13 cellular contexts compared by ENCODE assay signal in the genomic region with DNA sequence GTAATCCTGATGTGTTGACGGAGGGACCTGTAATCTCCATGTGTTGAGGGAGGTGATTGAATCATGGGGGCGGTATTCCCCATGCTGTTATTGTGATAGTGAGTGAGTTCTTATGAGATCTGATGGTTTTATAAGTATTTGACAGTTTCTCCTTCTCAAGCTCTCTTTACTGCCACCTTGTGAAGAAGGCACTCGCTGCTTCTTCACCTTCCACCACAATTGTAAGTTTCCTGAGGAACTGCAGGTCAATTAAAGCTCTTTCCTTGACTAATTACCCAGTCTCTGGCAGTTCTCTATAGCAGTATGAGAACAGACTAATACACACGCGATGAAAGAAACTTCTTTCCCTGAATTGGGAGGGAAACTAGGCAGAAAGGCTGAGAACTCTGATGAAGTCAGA.
A peak's percentile ranks its signal among the peaks of the same experiment; 100 is the strongest.
DNase-seq lines count a peak whose midpoint lies in the region; ATAC-seq and TF ChIP-seq lines count a peak whose summit lies in the region.
"Had no signal": no experiment of that assay in that cellular context is flagged by ENCODE, and none has a peak within 500 bp of the region (broad histone marks: within the 10 kb centered on the region; RNA-seq: fewer than 3 reads in every experiment).

No MANE protein-coding gene starts in this region.

- no peak overlapping the region for H3K9ac ChIP-seq in DND-41 (ENCODE audit: low read depth, low read length)

- peaks cover 2% of the 10 kb centered on the region for H3K27me3 Mint-ChIP-seq in glutamatergic neuron (ENCODE audit: unreplicated experiment)
- peaks cover 9% of the 10 kb centered on the region for H3K27me3 Mint-ChIP-seq in CD4-positive, alpha-beta T cell

- H3K9me3 Mint-ChIP-seq in glutamatergic neuron (ENCODE audit: unreplicated experiment) = no peaks in the 10 kb centered on the region
- no peaks in the 10 kb centered on the region for H3K9me3 Mint-ChIP-seq in CD4-positive, alpha-beta T cell
- H3K9me3 Mint-ChIP-seq: activated CD4-positive, alpha-beta T cell treated with anti-CD3 and anti-CD28 coated beads, Interleukin-2, amount 10 ng/mL, durations not matched to agents 7 days and 5 days had no signal

- H3K4me2 ChIP-seq in DND-41 (ENCODE audit: insufficient read depth, low read length) = no peak overlapping the region

- peaks cover 4% of the 10 kb centered on the region for H3K4me1 Mint-ChIP-seq in glutamatergic neuron (ENCODE audit: low read depth, unreplicated experiment)
- no peaks in the 10 kb centered on the region for H3K4me1 Mint-ChIP-seq in CD4-positive, alpha-beta T cell (ENCODE audit: low read depth)
- H3K4me1 Mint-ChIP-seq: activated CD4-positive, alpha-beta T cell treated with anti-CD3 and anti-CD28 coated beads, Interleukin-2, amount 10 ng/mL, durations not matched to agents 7 days and 5 days had no signal

- H3K27ac Mint-ChIP-seq in glutamatergic neuron (ENCODE audit: unreplicated experiment) = no peak overlapping the region
- H3K27ac Mint-ChIP-seq in CD4-positive, alpha-beta T cell = no peak overlapping the region
- H3K27ac Mint-ChIP-seq: activated naive CD8-positive, alpha-beta T cell had no signal

- no peaks in the 10 kb centered on the region for H3K36me3 Mint-ChIP-seq in glutamatergic neuron (ENCODE audit: unreplicated experiment)
- no peaks in the 10 kb centered on the region for H3K36me3 Mint-ChIP-seq in CD4-positive, alpha-beta T cell (ENCODE audit: low read depth)
- H3K36me3 Mint-ChIP-seq: activated naive CD8-positive, alpha-beta T cell had no signal

- no peak overlapping the region for H3K4me3 Mint-ChIP-seq in glutamatergic neuron (ENCODE audit: unreplicated experiment)
- H3K4me3 Mint-ChIP-seq in CD4-positive, alpha-beta T cell = no peak overlapping the region
- H3K4me3 Mint-ChIP-seq: activated CD4-positive, alpha-beta T cell treated with anti-CD3 and anti-CD28 coated beads, Interleukin-2, amount 10 ng/mL, durations not matched to agents 7 days and 5 days; activated naive CD8-positive, alpha-beta T cell had no signal

- ATAC-seq in DND-41 (ENCODE audit: insufficient read depth, low read depth) (no peak), mucosa of descending colon (peak; percentile 17), GM19395 (IDR thresholded peaks at IDR 0.05; ENCODE audit: unreplicated experiment) (no peak)
- ATAC-seq in CD4-positive, alpha-beta T cell (ENCODE audit: poor library complexity) = no peak

- CTCF ChIA-PET in CD4-positive, alpha-beta T cell (lab: Charles Lee) = no interaction called here

- H3K4me1 ChIP-seq in DND-41 (ENCODE audit: insufficient read depth, low read length) = no peaks in the 10 kb centered on the region
- peaks cover 9% of the 10 kb centered on the region for H3K4me1 ChIP-seq in mucosa of descending colon (ENCODE audit: low read depth)

- H3K4me3 ChIP-seq in DND-41 (ENCODE audit: low read depth in 1 of 2, low read length in 2 of 2) (no peak overlapping the region), astrocyte of the spinal cord (ENCODE audit: low read depth, low read length) (no peak overlapping the region), mucosa of descending colon (no peak overlapping the region)
- H3K4me3 ChIP-seq: skin epidermis had no signal

- DNase-seq in DND-41 (no peak), astrocyte of the spinal cord (ENCODE audit: low read depth, low spot score) (peak; percentile 19), mucosa of descending colon (peak in 1 of 3 donors; percentile 41), glutamatergic neuron (no peak)
- no peak for DNase-seq in stimulated activated CD4-positive, alpha-beta T cell treated with anti-CD3 and anti-CD28 coated beads, Interleukin-15, amount 100 ng/mL, for 24 hours
- no peak for DNase-seq in CD4-positive, alpha-beta T cell
- DNase-seq: activated CD4-positive, alpha-beta T cell treated with anti-CD3 and anti-CD28 coated beads, Interleukin-2, amount 10 ng/mL, durations not matched to agents 7 days and 5 days; SIG-M5; stimulated activated naive CD4-positive, alpha-beta T cell treated with Interleukin-2 at 50 U/mL for 16 hours had no signal

- POLR2A ChIA-PET in CD4-positive, alpha-beta T cell (lab: Charles Lee) = no interaction called here

- H4K20me1 ChIP-seq in DND-41 (ENCODE audit: insufficient read depth, low read length) = no peaks in the 10 kb centered on the region

- intact Hi-C loops in mucosa of descending colon (cut with DNase I, micrococcal nuclease) = no loop called here
- intact Hi-C loops in CD4-positive, alpha-beta T cell (cut with DNase I, micrococcal nuclease) = no loop called here

- no peaks in the 10 kb centered on the region for H3K79me2 ChIP-seq in DND-41 (ENCODE audit: insufficient read depth, low read length)

- in situ Hi-C loops in astrocyte of the spinal cord (cut with HindIII; ENCODE audit: low sequenced_read_pairs) = no loop called here

- H3K9me3 ChIP-seq in DND-41 (ENCODE audit: insufficient read depth, low read length, severe bottlenecking) (no peaks in the 10 kb centered on the region), mucosa of descending colon (no peaks in the 10 kb centered on the region)
- H3K9me3 ChIP-seq in CD4-positive, alpha-beta T cell (ENCODE audit: control insufficient read depth, low read length) = no peaks in the 10 kb centered on the region

- no peak overlapping the region for H2AFZ ChIP-seq in DND-41 (ENCODE audit: low read depth, low read length)

- no peak overlapping the region for H3K27ac ChIP-seq in DND-41 (ENCODE audit: low read length)
- H3K27ac ChIP-seq in CD4-positive, alpha-beta T cell (ENCODE audit: low read depth, low read length) = no peak overlapping the region
- H3K27ac ChIP-seq: skin epidermis had no signal

- TF ChIP-seq CTCF in DND-41 (IDR thresholded peaks at IDR 0.05; ENCODE audit: borderline replicate concordance, extremely low read depth, low read length, poor library complexity, severe bottlenecking) (peak; percentile 37), LNCAP (IDR thresholded peaks at IDR 0.05) (peak; percentile 47), astrocyte of the spinal cord (IDR thresholded peaks at IDR 0.05; ENCODE audit: low read depth, low read length) (peak; percentile 55), mucosa of descending colon (IDR thresholded peaks at IDR 0.05) (no peak), glutamatergic neuron (IDR thresholded peaks at IDR 0.05; ENCODE audit: partially characterized antibody, unreplicated experiment) (no peak)
- TF ChIP-seq CTCF in CD4-positive, alpha-beta T cell (IDR thresholded peaks at IDR 0.05) = no peak

- H3K36me3 ChIP-seq in DND-41 (ENCODE audit: insufficient read depth, low read length) (no peaks in the 10 kb centered on the region), mucosa of descending colon (ENCODE audit: low read depth) (no peaks in the 10 kb centered on the region)

- no peaks in the 10 kb centered on the region for H3K27me3 ChIP-seq in DND-41 (ENCODE audit: insufficient read depth, low read length, poor library complexity)
- H3K27me3 ChIP-seq in CD4-positive, alpha-beta T cell (ENCODE audit: control insufficient read depth, insufficient read depth, low read length) = no peaks in the 10 kb centered on the region

Comparison
In these comparisons a context has a peak if more than half of its experiments do, and no peak if none do; other contexts are left out.
1. CTCF ChIP-seq: peak in DND-41 (single experiment), LNCAP (single experiment) and astrocyte of the spinal cord (single experiment); none in mucosa of descending colon (single experiment), glutamatergic neuron (single experiment) and CD4-positive, alpha-beta T cell (single experiment).